32 cellular contexts compared by ENCODE assay signal in genomic region chr15:95536638-95537037, GRCh38.
"Had no signal": no experiment of that assay in that cellular context is flagged by ENCODE, and none has a peak within 500 bp of the region (broad histone marks: within the 10 kb centered on the region; RNA-seq: fewer than 3 reads in every experiment).

No MANE protein-coding gene starts in this region.

- H3K27ac ChIP-seq: adrenal gland, ascending aorta, body of pancreas, brain microvascular endothelial cell, breast epithelium, cardiac muscle cell had no signal

- H3K9me3 ChIP-seq: adrenal gland, ascending aorta, body of pancreas, breast epithelium had no signal

- H3K4me1 ChIP-seq: adrenal gland, ascending aorta, body of pancreas, breast epithelium had no signal

- ATAC-seq: activated naive CD4-positive, alpha-beta T cell treated with anti-CD3 and anti-CD28 coated beads, Interleukin-2, amount 50 U/mL, for 72 hours; activated naive CD8-positive, alpha-beta T cell treated with anti-CD3 and anti-CD28 coated beads, Interleukin-2, amount 50 U/mL, for 24 hours; activated T-cell treated with anti-CD3 and anti-CD28 coated beads, Interleukin-2, amount 50 U/mL, for 4 hours; activated T-cell treated with anti-CD3 and anti-CD28 coated beads, Interleukin-2, amount 50 U/mL, for 72 hours; activated T-helper 17 cell treated with anti-CD3 and anti-CD28 coated beads, Interleukin-2, amount 50 U/mL, for 72 hours; body of pancreas had no signal

- H3K4me3 ChIP-seq: adrenal gland, ascending aorta, body of pancreas, breast epithelium, cardiac muscle cell had no signal

- H3K27me3 ChIP-seq: adrenal gland, ascending aorta, body of pancreas, brain microvascular endothelial cell, breast epithelium, cardiac muscle cell had no signal

- DNase-seq: activated effector memory CD4-positive, alpha-beta T cell treated with anti-CD3 and anti-CD28 coated beads, Interleukin-2, amount 50 U/mL, for 16 hours; activated effector memory CD4-positive, alpha-beta T cell treated with Interleukin-2 at 50 U/mL for 16 hours; activated gamma-delta T cell; activated gamma-delta T cell treated with Interleukin-2 at 50 U/mL for 16 hours; activated naive CD4-positive, alpha-beta T cell; activated naive CD4-positive, alpha-beta T cell treated with anti-CD3 and anti-CD28 coated beads for 36 hours; activated naive CD4-positive, alpha-beta T cell treated with anti-CD3 and anti-CD28 coated beads, Interleukin-2, amount 10 ng/mL, durations not matched to agents 7 days and 5 days; activated naive CD4-positive, alpha-beta T cell treated with anti-CD3 and anti-CD28 coated beads, Interleukin-2, amount 50 U/mL, for 16 hours; activated naive CD4-positive, alpha-beta T cell treated with Interleukin-2 at 50 U/mL for 16 hours; activated naive CD8-positive, alpha-beta T cell treated with anti-CD3 and anti-CD28 coated beads for 36 hours; activated naive CD8-positive, alpha-beta T cell treated with anti-CD3 and anti-CD28 coated beads, Interleukin-2, amount 10 ng/mL, durations not matched to agents 7 days and 5 days; activated naive CD8-positive, alpha-beta T cell treated with anti-CD3 and anti-CD28 coated beads, Interleukin-2, amount 50 U/mL, for 24 hours; activated T-cell treated with anti-CD3 and anti-CD28 coated beads, Interleukin-2, amount 50 U/mL, for 1 hour; activated T-cell treated with anti-CD3 and anti-CD28 coated beads, Interleukin-2, amount 50 U/mL, for 24 hours; activated T-cell treated with anti-CD3 and anti-CD28 coated beads, Interleukin-2, amount 50 U/mL, for 4 hours; activated T-cell treated with anti-CD3 and anti-CD28 coated beads, Interleukin-2, amount 50 U/mL, for 48 hours; activated T-cell treated with anti-CD3 and anti-CD28 coated beads, Interleukin-2, amount 50 U/mL, for 72 hours; adrenal gland; amniotic stem cell; amygdala; anterior cingulate cortex; aorta; body of pancreas; brain microvascular endothelial cell; caudate nucleus; central memory CD4-positive, alpha-beta T cell; cerebellar nuclear complex had no signal

- H3K36me3 ChIP-seq: adrenal gland, ascending aorta, brain microvascular endothelial cell, breast epithelium, cardiac muscle cell had no signal
